8 cellular contexts compared by ENCODE assay signal in genomic region chr17:76737082-76737675, GRCh38. TPM values are rescaled to one million over a fixed set of nuclear protein-coding genes. Genes with fewer than 3 reads are reported as not detected.
A peak's percentile ranks its signal among the peaks of the same experiment; 100 is the strongest.
DNase-seq lines count a peak whose midpoint lies in the region; ATAC-seq, FAIRE-seq and TF ChIP-seq lines count a peak whose summit lies in the region.

SRSF2 (minus strand) TSS chr17:76737331; CDS start chr17:76737160, 171 bp downstream.

- CTCF ChIA-PET in mammary epithelial cell (lab: Charles Lee; ENCODE audit: low non-redundant PET): no interaction called here

- dilution Hi-C loops in mammary epithelial cell (cut with HindIII; ENCODE audit: low sequenced_read_pairs): no loop called here

- peaks cover 25% of the 10 kb centered on the region for H3K4me1 ChIP-seq in mammary epithelial cell (ENCODE audit: insufficient read depth, low read length)
- peaks cover 14% of the 10 kb centered on the region for H3K4me1 ChIP-seq in iPS-20b (ENCODE audit: insufficient read depth, low read length)
- H3K4me1 ChIP-seq in small intestine (ENCODE audit: control insufficient read depth in 2 of 2, insufficient read depth in 1 of 2, low read depth in 1 of 2, low read length in 1 of 2): peaks cover 0 to 7% of the 10 kb centered on the region in 2 donors

- DNase-seq in ACHN (peak; percentile 99), NCI-H2227 (lab: John Stamatoyannopoulos, UW; ENCODE audit: unreplicated experiment) (peak; percentile 99), WERI-Rb-1 (peak; percentile 99), mammary epithelial cell (peak; percentile 99), small intestine (peak; percentile 98)

- peaks cover 71% of the 10 kb centered on the region for H3K79me2 ChIP-seq in mammary epithelial cell (ENCODE audit: insufficient read depth, low read length)

- TF ChIP-seq CTCF in WERI-Rb-1 (IDR thresholded peaks at IDR 0.05; ENCODE audit: low read depth, low read length): no peak
- TF ChIP-seq CTCF in mammary epithelial cell (conservative IDR thresholded peaks at IDR 0.05 in 1 of 2, IDR thresholded peaks at IDR 0.05 in 1 of 2; ENCODE audit: extremely low read depth in 1 of 2, insufficient read depth in 1 of 2, low read depth in 1 of 2, low read length in 2 of 2): no peak

- BruUV-seq in mammary epithelial cell (replicated peaks; lab: Mats Ljungman, UMichigan): TSS peak; percentile 40

- H2AFZ ChIP-seq in mammary epithelial cell (ENCODE audit: low read depth, low read length): peak within 1 kb of the TSS; percentile 89

- H3K4me3 ChIP-seq in WERI-Rb-1 (ENCODE audit: low read depth, low read length) (peak within 1 kb of the TSS; percentile 97), mammary epithelial cell (replicated peaks in 1 of 3; ENCODE audit: insufficient read depth in 1 of 3, low read depth in 2 of 3, low read length in 3 of 3) (peak within 1 kb of the TSS; percentile 98 to 100 (median 99)), iPS-20b (ENCODE audit: low read length) (peak within 1 kb of the TSS; percentile 92), small intestine (ENCODE audit: low read depth in 1 of 2, low read length in 2 of 2) (peak within 1 kb of the TSS; percentile 91 to 96)

- 8% methylated on average over 24 of the region's 60 CpGs for WGBS in mammary epithelial cell (ENCODE audit: low coverage, missing lambda C conversion rate)
- 0% methylated on average over 37 to 60 of the region's 60 CpGs for WGBS in small intestine, 3 donors

- H3K36me3 ChIP-seq in WERI-Rb-1 (peaks cover 62% of the 10 kb centered on the region), mammary epithelial cell (ENCODE audit: insufficient read depth, low read length) (peaks cover 31% of the 10 kb centered on the region), iPS-20b (ENCODE audit: insufficient read depth, low read depth, low read length) (peaks cover 53% of the 10 kb centered on the region), small intestine (ENCODE audit: control insufficient read depth in 2 of 2, insufficient read depth in 2 of 2, low read length in 2 of 2) (peaks cover 12 to 14% of the 10 kb centered on the region in 2 donors)

- FAIRE-seq in small intestine (lab: Jason Lieb, UNC): no peak

- peak; percentile 67 for ATAC-seq in GM18873 (IDR thresholded peaks at IDR 0.05; ENCODE audit: low FRiP score, unreplicated experiment)
- peak; percentile 71 for ATAC-seq in HG03139 (IDR thresholded peaks at IDR 0.05; ENCODE audit: unreplicated experiment)

- H3K27me3 ChIP-seq in WERI-Rb-1 (ENCODE audit: insufficient read depth, low read depth, severe bottlenecking) (no peaks in the 10 kb centered on the region), mammary epithelial cell (ENCODE audit: insufficient read depth, low read length) (no peaks in the 10 kb centered on the region), iPS-20b (ENCODE audit: insufficient read depth, low read length) (no peaks in the 10 kb centered on the region), small intestine (ENCODE audit: control insufficient read depth in 2 of 2, insufficient read depth in 2 of 2, low read length in 2 of 2) (no peaks in the 10 kb centered on the region)

- peak within 1 kb of the TSS; percentile 100 for H3K27ac ChIP-seq in WERI-Rb-1
- H3K27ac ChIP-seq in mammary epithelial cell (ENCODE audit: insufficient read depth, low read depth, low read length): peak within 1 kb of the TSS; percentile 94
- H3K27ac ChIP-seq in iPS-20b (ENCODE audit: low read length): peak within 1 kb of the TSS; percentile 82
- peak within 1 kb of the TSS; percentile 100 for H3K27ac ChIP-seq in small intestine (ENCODE audit: low read depth in 1 of 2, low read length in 1 of 2)

- H3K4me2 ChIP-seq in mammary epithelial cell (ENCODE audit: insufficient read depth, low read depth, low read length): peak within 1 kb of the TSS; percentile 99

- H3K9me3 ChIP-seq in WERI-Rb-1 (ENCODE audit: severe bottlenecking): no peaks in the 10 kb centered on the region
- no peaks in the 10 kb centered on the region for H3K9me3 ChIP-seq in mammary epithelial cell (replicated peaks; ENCODE audit: insufficient read depth, low read length)
- H3K9me3 ChIP-seq in iPS-20b (ENCODE audit: insufficient read depth, low read depth, low read length): no peaks in the 10 kb centered on the region
- no peaks in the 10 kb centered on the region for H3K9me3 ChIP-seq in small intestine (ENCODE audit: control insufficient read depth, low read depth)

- peaks cover 6% of the 10 kb centered on the region for H4K20me1 ChIP-seq in mammary epithelial cell (ENCODE audit: insufficient read depth, low read length)

- in situ Hi-C loops in ACHN (cut with HindIII; ENCODE audit: low pct_ligation_motif_present, low pct_unique_long_range_greater_than_20kb, low sequenced_read_pairs): no loop called here
- in situ Hi-C loops in mammary epithelial cell (cut with MboI; ENCODE audit: low sequenced_read_pairs in 2 of 2): no loop called here

- peak within 1 kb of the TSS; percentile 98 for H3K9ac ChIP-seq in mammary epithelial cell (ENCODE audit: insufficient read depth, low read length)
- H3K9ac ChIP-seq in iPS-20b (ENCODE audit: low read depth, low read length): peak within 1 kb of the TSS; percentile 99

- intact Hi-C loops in mammary epithelial cell (cut with micrococcal nuclease): loop anchor here (1.0 kb wide), 1 partner anchor 10 kb away; no protein-coding TSS in a partner anchor

RNA-seq across cellular contexts. Expression of gene SRSF2, which starts in this region (rescaled TPM):
- total RNA-seq in mammary epithelial cell: 100 to 1,000 TPM; 110 to 196 TPM
- 221 TPM for polyA plus RNA-seq in mammary epithelial cell
- 226 TPM for polyA minus RNA-seq in mammary epithelial cell
- polyA plus RNA-seq in small intestine: 100 to 1,000 TPM; 113 to 200 (median 114) TPM

Comparison
In these comparisons a context has a peak if more than half of its experiments do, and no peak if none do; other contexts are left out.
1. Peak in every context shown above with its lines: DNase-seq, ATAC-seq, H3K4me3 ChIP-seq and H3K27ac ChIP-seq.